37 cellular contexts compared by ENCODE assay signal in the genomic region with DNA sequence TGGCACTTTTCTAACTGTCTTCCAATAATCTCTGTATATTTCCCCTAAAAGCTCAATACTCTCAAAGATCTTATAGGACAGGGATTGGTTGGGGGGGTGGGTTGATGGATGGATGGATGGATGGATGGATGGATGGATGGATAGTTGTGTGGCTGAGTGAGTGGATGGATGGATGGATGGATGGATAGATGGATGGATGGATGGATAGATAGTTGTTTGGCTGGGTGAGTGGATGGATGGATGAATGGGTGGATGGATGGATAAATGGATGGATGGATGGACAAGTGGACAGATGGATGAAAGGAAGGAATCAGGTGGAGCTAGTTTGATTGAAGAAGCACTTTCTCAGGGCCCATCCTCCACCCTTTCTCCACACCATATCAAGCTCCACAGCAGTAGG.
"Had no signal": no experiment of that assay in that cellular context is flagged by ENCODE, and none has a peak within 500 bp of the region (broad histone marks: within the 10 kb centered on the region; RNA-seq: fewer than 3 reads in every experiment).

No MANE protein-coding gene starts in this region.

- FAIRE-seq: astrocyte, TTC549 had no signal

- H3K4me1 Mint-ChIP-seq: activated CD4-positive, alpha-beta T cell treated with anti-CD3 and anti-CD28 coated beads, Interleukin-2, amount 10 ng/mL, durations not matched to agents 24 days and 14 days; activated naive CD8-positive, alpha-beta T cell treated with anti-CD3 and anti-CD28 coated beads, Interleukin-2, amount 10 ng/mL, durations not matched to agents 7 days and 5 days had no signal

- H3K36me3 ChIP-seq: adrenal gland, brain microvascular endothelial cell, breast epithelium had no signal

- DNase-seq: activated B cell treated with CpG ODN at 0.5 μM for 24 hours; activated CD4-positive, alpha-beta memory T cell treated with anti-CD3 and anti-CD28 coated beads for 36 hours; activated CD4-positive, alpha-beta T cell treated with anti-CD3 and anti-CD28 coated beads for 4 hours; activated CD4-positive, alpha-beta T cell treated with anti-CD3 and anti-CD28 coated beads, Interleukin-2, amount 10 ng/mL, durations not matched to agents 24 days and 14 days; activated CD4-positive, alpha-beta T cell treated with anti-CD3 and anti-CD28 coated beads, Interleukin-2, amount 50 U/mL, for 1 hour; activated CD4-positive, alpha-beta T cell treated with anti-CD3 and anti-CD28 coated beads, Interleukin-2, amount 50 U/mL, for 4 hours; activated CD4-positive, CD25-positive, alpha-beta regulatory T cell treated with anti-CD3 and anti-CD28 coated beads, Interleukin-2, amount 50 U/mL, for 72 hours; activated CD8-positive, alpha-beta memory T cell treated with anti-CD3 and anti-CD28 coated beads, Interleukin-2, amount 50 U/mL, for 4 hours; activated CD8-positive, alpha-beta T cell treated with anti-CD3 and anti-CD28 coated beads for 36 hours; activated effector memory CD4-positive, alpha-beta T cell treated with anti-CD3 and anti-CD28 coated beads, Interleukin-2, amount 50 U/mL, for 16 hours; activated gamma-delta T cell treated with Interleukin-2 at 50 U/mL for 16 hours; activated naive CD4-positive, alpha-beta T cell; activated naive CD4-positive, alpha-beta T cell treated with anti-CD3 and anti-CD28 coated beads for 36 hours; activated naive CD4-positive, alpha-beta T cell treated with anti-CD3 and anti-CD28 coated beads, Interleukin-2, amount 50 U/mL, for 16 hours; activated naive CD8-positive, alpha-beta T cell treated with anti-CD3 and anti-CD28 coated beads, Interleukin-2, amount 10 ng/mL, durations not matched to agents 7 days and 5 days; activated T-cell treated with anti-CD3 and anti-CD28 coated beads for 4 hours; activated T-cell treated with anti-CD3 and anti-CD28 coated beads, Interleukin-2, amount 50 U/mL, for 1 hour; activated T-cell treated with anti-CD3 and anti-CD28 coated beads, Interleukin-2, amount 50 U/mL, for 4 hours; activated T-cell treated with anti-CD3 and anti-CD28 coated beads, Interleukin-2, amount 50 U/mL, for 72 hours; adrenal gland; amniotic stem cell; aorta; body of pancreas; brain microvascular endothelial cell; central memory CD4-positive, alpha-beta T cell; T-helper 1 cell; T-helper 2 cell; T-helper 9 cell had no signal

- H3K27me3 Mint-ChIP-seq: activated CD4-positive, alpha-beta memory T cell treated with anti-CD3 and anti-CD28 coated beads for 36 hours; activated CD8-positive, alpha-beta T cell treated with anti-CD3 and anti-CD28 coated beads for 36 hours; activated naive CD8-positive, alpha-beta T cell treated with anti-CD3 and anti-CD28 coated beads, Interleukin-2, amount 10 ng/mL, durations not matched to agents 7 days and 5 days; activated T-helper 17 cell treated with anti-CD3 and anti-CD28 coated beads, Interleukin-2, amount 50 U/mL, for 72 hours had no signal

- H3K4me3 Mint-ChIP-seq: activated B cell treated with CpG ODN at 0.5 μM for 24 hours; activated CD4-positive, alpha-beta memory T cell treated with anti-CD3 and anti-CD28 coated beads for 36 hours; activated CD4-positive, alpha-beta T cell treated with anti-CD3 and anti-CD28 coated beads, Interleukin-2, amount 10 ng/mL, durations not matched to agents 24 days and 14 days; activated CD8-positive, alpha-beta T cell treated with anti-CD3 and anti-CD28 coated beads for 36 hours; activated naive CD4-positive, alpha-beta T cell treated with anti-CD3 and anti-CD28 coated beads for 36 hours; activated naive CD8-positive, alpha-beta T cell treated with anti-CD3 and anti-CD28 coated beads, Interleukin-2, amount 10 ng/mL, durations not matched to agents 7 days and 5 days; activated T-cell treated with anti-CD3 and anti-CD28 coated beads, Interleukin-2, amount 50 U/mL, for 4 hours; activated T-cell treated with anti-CD3 and anti-CD28 coated beads, Interleukin-2, amount 50 U/mL, for 72 hours; activated T-helper 1 cell treated with anti-CD3 and anti-CD28 coated beads, Interleukin-12 subunit alpha, Interleukin-12 subunit beta, Interleukin-2, Interleukin-4 antibody, amounts not matched to agents 30 ng/mL and 10 ng/mL and 1 ng/mL, durations not matched to agents 14 hours and 24 hours and 36 hours; activated T-helper 17 cell treated with anti-CD3 and anti-CD28 coated beads, Interleukin-2, amount 50 U/mL, for 72 hours; T-helper 1 cell treated with Interleukin-12 subunit alpha and Interleukin-12 subunit beta and Interleukin-4 antibody, amounts not matched to agents 30 μg/mL and 1 μg/mL, for 36 hours; T-helper 2 cell treated with Interferon-gamma antibody and Interleukin-4, amounts not matched to agents 5 μg/mL and 100 μg/mL, for 36 hours had no signal

- H3K27ac Mint-ChIP-seq: activated B cell treated with CpG ODN at 0.5 μM for 24 hours; activated CD4-positive, alpha-beta memory T cell treated with anti-CD3 and anti-CD28 coated beads for 36 hours; activated CD4-positive, alpha-beta T cell treated with anti-CD3 and anti-CD28 coated beads, Interleukin-2, amount 10 ng/mL, durations not matched to agents 24 days and 14 days; activated CD8-positive, alpha-beta T cell treated with anti-CD3 and anti-CD28 coated beads for 36 hours; activated naive CD4-positive, alpha-beta T cell treated with anti-CD3 and anti-CD28 coated beads for 36 hours; activated naive CD4-positive, alpha-beta T cell treated with anti-CD3 and anti-CD28 coated beads, Interleukin-2, amount 50 U/mL, for 72 hours; activated naive CD8-positive, alpha-beta T cell treated with anti-CD3 and anti-CD28 coated beads, Interleukin-2, amount 10 ng/mL, durations not matched to agents 7 days and 5 days; activated T-cell treated with anti-CD3 and anti-CD28 coated beads, Interleukin-2, amount 50 U/mL, for 72 hours; activated T-helper 1 cell treated with anti-CD3 and anti-CD28 coated beads, Interleukin-12 subunit alpha, Interleukin-12 subunit beta, Interleukin-2, Interleukin-4 antibody, amounts not matched to agents 30 ng/mL and 10 ng/mL and 1 ng/mL, durations not matched to agents 14 hours and 24 hours and 36 hours; activated T-helper 17 cell treated with anti-CD3 and anti-CD28 coated beads, Interleukin-2, amount 50 U/mL, for 72 hours; T-helper 1 cell treated with Interleukin-12 subunit alpha and Interleukin-12 subunit beta and Interleukin-4 antibody, amounts not matched to agents 30 μg/mL and 1 μg/mL, for 36 hours; T-helper 2 cell treated with Interferon-gamma antibody and Interleukin-4, amounts not matched to agents 5 μg/mL and 100 μg/mL, for 36 hours had no signal

- H3K27me3 ChIP-seq: adrenal gland, body of pancreas, brain microvascular endothelial cell, breast epithelium had no signal

- ATAC-seq: activated CD8-positive, alpha-beta T cell treated with anti-CD3 and anti-CD28 coated beads for 36 hours; activated naive CD4-positive, alpha-beta T cell treated with anti-CD3 and anti-CD28 coated beads, Interleukin-2, amount 50 U/mL, for 72 hours; activated T-cell treated with anti-CD3 and anti-CD28 coated beads, Interleukin-2, amount 50 U/mL, for 4 hours; activated T-cell treated with anti-CD3 and anti-CD28 coated beads, Interleukin-2, amount 50 U/mL, for 72 hours; activated T-helper 17 cell treated with anti-CD3 and anti-CD28 coated beads, Interleukin-2, amount 50 U/mL, for 72 hours; body of pancreas had no signal

- H3K4me1 ChIP-seq: adrenal gland, body of pancreas, breast epithelium had no signal

- H3K36me3 Mint-ChIP-seq: activated CD4-positive, alpha-beta memory T cell treated with anti-CD3 and anti-CD28 coated beads for 36 hours; activated naive CD4-positive, alpha-beta T cell treated with anti-CD3 and anti-CD28 coated beads, Interleukin-2, amount 50 U/mL, for 72 hours had no signal

- H3K9me3 ChIP-seq: adrenal gland, body of pancreas, breast epithelium had no signal

- H3K27ac ChIP-seq: adrenal gland, body of pancreas, brain microvascular endothelial cell, breast epithelium, VCaP had no signal

- H3K9me3 Mint-ChIP-seq: activated B cell treated with CpG ODN at 0.5 μM for 24 hours; activated naive CD4-positive, alpha-beta T cell treated with anti-CD3 and anti-CD28 coated beads for 36 hours; T-helper 1 cell treated with Interleukin-12 subunit alpha and Interleukin-12 subunit beta and Interleukin-4 antibody, amounts not matched to agents 30 μg/mL and 1 μg/mL, for 36 hours had no signal

- H3K4me3 ChIP-seq: adrenal gland, body of pancreas, breast epithelium had no signal
